Comparison of ENCODE assay signal across 14 cellular contexts in the genomic region with DNA sequence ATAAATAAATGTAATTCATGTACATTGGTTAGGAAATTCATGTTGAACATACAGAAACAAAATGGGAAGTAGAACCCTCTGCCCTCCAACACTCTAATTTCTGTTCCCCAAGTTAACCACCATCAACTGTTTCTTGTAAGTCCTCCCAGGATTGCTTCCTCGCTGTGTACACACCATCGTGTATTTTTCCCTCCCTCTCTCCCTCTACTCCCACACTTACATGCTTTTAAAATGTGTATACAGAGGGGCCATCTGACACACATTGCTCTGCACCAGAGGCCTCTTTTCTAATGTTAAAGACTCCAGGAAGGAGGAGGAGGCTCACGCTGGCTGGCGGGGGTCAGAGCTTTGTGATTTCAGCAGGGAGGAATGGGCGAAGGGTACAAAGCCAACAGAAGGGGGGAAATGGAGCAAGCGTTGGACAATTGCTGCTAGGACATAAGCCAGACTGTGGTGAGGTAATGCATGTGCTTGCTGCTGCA. TPM values are rescaled to one million over a fixed set of nuclear protein-coding genes. Genes with fewer than 3 reads are reported as not detected.
DNase-seq lines count a peak whose midpoint lies in the region; TF ChIP-seq lines count a peak whose summit lies in the region.
"Had no signal": no experiment of that assay in that cellular context is flagged by ENCODE, and none has a peak within 500 bp of the region (broad histone marks: within the 10 kb centered on the region; RNA-seq: fewer than 3 reads in every experiment).

No MANE protein-coding gene starts in this region.

- intact Hi-C loops in posterior vena cava (cut with DNase I) = loop anchor here (5.0 to 10.0 kb wide), 3 partner anchors 33 to 1038 kb away; no protein-coding TSS in a partner anchor

- no peak overlapping the region for H3K9ac ChIP-seq in GM23248
- H3K9ac ChIP-seq in NT2/D1 (ENCODE audit: insufficient read length, low read depth) = no peak overlapping the region

- no peaks in the 10 kb centered on the region for H3K79me2 ChIP-seq in GM23248 (ENCODE audit: insufficient read depth)

- H3K9me3 ChIP-seq in GM23248 (ENCODE audit: low read depth) = no peaks in the 10 kb centered on the region
- no peaks in the 10 kb centered on the region for H3K9me3 ChIP-seq in NT2/D1 (ENCODE audit: insufficient read depth, low read length)
- H3K9me3 ChIP-seq: testis had no signal

- no peaks in the 10 kb centered on the region for H3K27me3 ChIP-seq in GM23248 (replicated peaks; ENCODE audit: insufficient read depth)
- no peaks in the 10 kb centered on the region for H3K27me3 ChIP-seq in NT2/D1 (ENCODE audit: insufficient read depth, insufficient read length)
- H3K27me3 ChIP-seq: testis had no signal

- H3F3A ChIP-seq in GM23248 (ENCODE audit: insufficient read depth) = peaks cover 3% of the 10 kb centered on the region; the same call in 1 of the 2 replicates

- H3K4me2 ChIP-seq in GM23248 (ENCODE audit: unreplicated experiment) = peak overlapping the region; percentile 67

- no peak overlapping the region for H3K4me3 ChIP-seq in GM23248
- no peak overlapping the region for H3K4me3 ChIP-seq in NT2/D1 (ENCODE audit: insufficient read length, low read depth)
- H3K4me3 ChIP-seq in fibroblast of villous mesenchyme (ENCODE audit: low read depth, low read length) = no peak overlapping the region
- H3K4me3 ChIP-seq: testis had no signal

- peak; percentile 67 for DNase-seq in GM23248
- DNase-seq in NT2/D1 (ENCODE audit: low read depth, low spot score) = peak; percentile 89
- DNase-seq in fibroblast of villous mesenchyme (ENCODE audit: low read depth) = peak; percentile 53
- peak; percentile 82 for DNase-seq in posterior vena cava (ENCODE audit: low spot score)
- no peak for DNase-seq in cerebellum (ENCODE audit: low spot score)
- no peak for DNase-seq in NCI-H1105 treated with DMSO at 0.1 percent for 48 hours (lab: John Stamatoyannopoulos, UW)
- DNase-seq in NCI-H524 (lab: John Stamatoyannopoulos, UW) = no peak
- no peak for DNase-seq in amygdala (lab: John Stamatoyannopoulos, UW)
- DNase-seq: activated effector memory CD4-positive, alpha-beta T cell treated with Interleukin-2 at 50 U/mL for 16 hours; hypothalamus; NCI-H1105; OCI-M1; testis had no signal

- H3K27ac ChIP-seq in GM23248 = no peak overlapping the region
- H3K27ac ChIP-seq: testis had no signal

- no peaks in the 10 kb centered on the region for H3K9me2 ChIP-seq in GM23248 (ENCODE audit: insufficient read depth)

- H2AFZ ChIP-seq in GM23248 = peak overlapping the region; percentile 59; the same call in 1 of the 2 replicates

- no peak for TF ChIP-seq CTCF in fibroblast of villous mesenchyme (IDR thresholded peaks at IDR 0.05; ENCODE audit: insufficient read depth, low read depth, low read length)

- WGBS in GM23248 (ENCODE audit: low coverage in 1 of 2, low lambda C conversion rate in 2 of 2, missing lambda C conversion rate in 2 of 2), 2 experiments = 9 to 11% methylated on average over 6 of the region's 6 CpGs

- in situ Hi-C loops in GM23248 (cut with MboI) = no loop called here

- H3K36me3 ChIP-seq in GM23248 (ENCODE audit: low read depth) (no peaks in the 10 kb centered on the region), NT2/D1 (ENCODE audit: insufficient read depth, insufficient read length, low read length) (no peaks in the 10 kb centered on the region)

- H3K4me1 ChIP-seq in GM23248 (ENCODE audit: insufficient read depth) = peaks cover 21% of the 10 kb centered on the region
- peaks cover 4% of the 10 kb centered on the region for H3K4me1 ChIP-seq in NT2/D1 (ENCODE audit: insufficient read depth, insufficient read length)

- H4K20me1 ChIP-seq in GM23248 (ENCODE audit: insufficient read depth) = no peaks in the 10 kb centered on the region

RNA-seq across cellular contexts. Expression of a gene that starts 1.9 kb away (rescaled TPM):
- not detected in 2 replicates for total RNA-seq in GM23248 (2014; rRNA removed; shearing (Covaris generic))
- polyA plus RNA-seq in GM23248 (2016; fragmentation: Nextera tagmentation; extraction: Ambion mirVana) = 0.80 and 0.83 TPM in 2 replicates
- total RNA-seq in fibroblast of villous mesenchyme (0.32 TPM in 1 of 2 replicates, not detected in the other), posterior vena cava (under 1 TPM in 1 of 2 donors, not detected in 1; 0.24 TPM), cerebellum (1.6 TPM)
- total RNA-seq: neural crest cell had no signal

RNA-seq across cellular contexts. Expression of a gene that starts 29.4 kb away (rescaled TPM):
- total RNA-seq in GM23248 (2014; rRNA removed; shearing (Covaris generic)) = 140 and 148 TPM in 2 replicates
- 380 and 396 TPM in 2 replicates for polyA plus RNA-seq in GM23248 (2016; fragmentation: Nextera tagmentation; extraction: Ambion mirVana)
- total RNA-seq in fibroblast of villous mesenchyme (71.7 and 96.3 TPM in 2 replicates), posterior vena cava (100 to 1,000 TPM; 388 to 407 TPM), cerebellum (17.4 TPM)

RNA-seq across cellular contexts. Expression of a gene that starts 32.7 kb away (rescaled TPM):
- total RNA-seq in GM23248 (2014; rRNA removed; shearing (Covaris generic)) = not detected in 2 replicates
- polyA plus RNA-seq in GM23248 (2016; fragmentation: Nextera tagmentation; extraction: Ambion mirVana) = not detected in 2 replicates
- total RNA-seq in fibroblast of villous mesenchyme (not detected in 2 replicates), posterior vena cava (under 1 TPM; 0.42 to 0.57 TPM), cerebellum (not detected)
- total RNA-seq: neural crest cell, testis had no signal

RNA-seq across cellular contexts. Expression of a gene that starts 48.1 kb away (rescaled TPM):
- 3.0 TPM in 2 replicates for total RNA-seq in GM23248 (2014; rRNA removed; shearing (Covaris generic))
- polyA plus RNA-seq in GM23248 (2016; fragmentation: Nextera tagmentation; extraction: Ambion mirVana) = 0.50 and 1.1 TPM in 2 replicates
- total RNA-seq in fibroblast of villous mesenchyme = 1.3 and 2.2 TPM in 2 replicates
- 1 to 10 TPM; 1.1 to 1.5 TPM for total RNA-seq in posterior vena cava
- 42.6 TPM for total RNA-seq in cerebellum

Comparison
In these comparisons a context has a peak if more than half of its experiments do, and no peak if none do; other contexts are left out.
1. DNase-seq: peak in GM23248 (single experiment), NT2/D1 (single experiment), fibroblast of villous mesenchyme (single experiment) and posterior vena cava (single experiment); none in cerebellum (single experiment), NCI-H1105 treated with DMSO at 0.1 percent for 48 hours (single experiment), NCI-H524 (0 of 2) and amygdala (0 of 56).